Comparison of ENCODE assay signal across 8 cellular contexts in genomic region chr5:109468737-109469420, GRCh38. TPM values are rescaled to one million over a fixed set of nuclear protein-coding genes. Genes with fewer than 3 reads are reported as not detected.
DNase-seq lines count a peak whose midpoint lies in the region; ATAC-seq and TF ChIP-seq lines count a peak whose summit lies in the region.

No MANE protein-coding gene starts in this region.

- no peaks in the 10 kb centered on the region for H3K36me3 Mint-ChIP-seq in glutamatergic neuron (ENCODE audit: unreplicated experiment)

- TF ChIP-seq CTCF in GM12875 (IDR thresholded peaks at IDR 0.05; ENCODE audit: borderline replicate concordance, insufficient read depth, low read depth, low read length) (peak; percentile 63; the same call in 1 of the 2 replicates), glutamatergic neuron (IDR thresholded peaks at IDR 0.05; ENCODE audit: partially characterized antibody, unreplicated experiment) (peak; percentile 50)

- ATAC-seq in HG02642 (IDR thresholded peaks at IDR 0.05; ENCODE audit: poor library complexity, unreplicated experiment): peak; percentile 96
- peak; percentile 93 for ATAC-seq in SK-N-SH treated with all-trans-retinoic acid at 6 μM for 48 hours

- H3K4me1 Mint-ChIP-seq in glutamatergic neuron (ENCODE audit: low read depth, unreplicated experiment): peaks cover 13% of the 10 kb centered on the region

- H3K9me3 Mint-ChIP-seq in glutamatergic neuron (ENCODE audit: unreplicated experiment): no peaks in the 10 kb centered on the region

- no peak overlapping the region for H3K4me3 Mint-ChIP-seq in glutamatergic neuron (ENCODE audit: unreplicated experiment)

- peak; percentile 90 for DNase-seq in NCI-H1092 (lab: John Stamatoyannopoulos, UW)
- peak; percentile 49 for DNase-seq in activated naive CD4-positive, alpha-beta T cell treated with anti-CD3 and anti-CD28 coated beads, Interleukin-2, amount 50 U/mL, for 16 hours
- peak; percentile 87 for DNase-seq in glutamatergic neuron
- DNase-seq in posterior cingulate gyrus: peak; percentile 54 to 96 (median 88)
- DNase-seq in ureter (ENCODE audit: low spot score): peak; percentile 98

- no peak overlapping the region for H3K27ac Mint-ChIP-seq in glutamatergic neuron (ENCODE audit: unreplicated experiment)

- H3K4me3 ChIP-seq in GM12875 (ENCODE audit: low read depth, low read length): no peak overlapping the region

- peaks cover 3% of the 10 kb centered on the region for H3K27me3 Mint-ChIP-seq in glutamatergic neuron (ENCODE audit: unreplicated experiment)

- intact Hi-C loops in posterior cingulate gyrus (cut with DNase I): no loop called here

TF ChIP-seq in SK-N-SH treated with all-trans-retinoic acid at 6 μM for 48 hours, 23 proteins besides CTCF, POLR2A, EP300 and RAD21:
- TF ChIP-seq SNAI2 (CRISPR knock-in tag; IDR thresholded peaks at IDR 0.05) (no peak), TSHZ2 (CRISPR knock-in tag; IDR thresholded peaks at IDR 0.05) (no peak), ESRRG (CRISPR knock-in tag; IDR thresholded peaks at IDR 0.05) (no peak), CSDC2 (CRISPR knock-in tag; IDR thresholded peaks at IDR 0.05) (no peak), ZC3H10 (CRISPR knock-in tag; IDR thresholded peaks at IDR 0.05) (no peak), PPARA (CRISPR knock-in tag; IDR thresholded peaks at IDR 0.05; ENCODE audit: borderline replicate concordance) (no peak), TOX (CRISPR knock-in tag; IDR thresholded peaks at IDR 0.05; ENCODE audit: borderline replicate concordance) (no peak), RARB (CRISPR knock-in tag; IDR thresholded peaks at IDR 0.05) (no peak), ISL1 (CRISPR knock-in tag; IDR thresholded peaks at IDR 0.05) (no peak), OSR1 (CRISPR knock-in tag; IDR thresholded peaks at IDR 0.05) (no peak), CREB5 (CRISPR knock-in tag; IDR thresholded peaks at IDR 0.05; ENCODE audit: low read depth) (no peak), PATZ1 (CRISPR knock-in tag; IDR thresholded peaks at IDR 0.05; ENCODE audit: borderline replicate concordance) (no peak), ZFP3 (CRISPR knock-in tag; IDR thresholded peaks at IDR 0.05) (no peak), BACH2 (CRISPR knock-in tag; IDR thresholded peaks at IDR 0.05; ENCODE audit: borderline replicate concordance) (no peak), ZFP30 (CRISPR knock-in tag; IDR thresholded peaks at IDR 0.05) (no peak), GLIS3 (CRISPR knock-in tag; IDR thresholded peaks at IDR 0.05) (no peak), ZNF565 (CRISPR knock-in tag; conservative IDR thresholded peaks at IDR 0.05; ENCODE audit: low read depth) (no peak), ARNTL (CRISPR knock-in tag; IDR thresholded peaks at IDR 0.05; ENCODE audit: borderline replicate concordance, low read depth) (no peak)

RNA-seq across cellular contexts. Expression of gene PJA2, which starts 59.1 kb away (rescaled TPM):
- total RNA-seq in glutamatergic neuron (ENCODE audit: unreplicated experiment) (156 TPM), ureter (102 TPM)
